Comparison of ENCODE assay signal across 2 cellular contexts in the genomic region with DNA sequence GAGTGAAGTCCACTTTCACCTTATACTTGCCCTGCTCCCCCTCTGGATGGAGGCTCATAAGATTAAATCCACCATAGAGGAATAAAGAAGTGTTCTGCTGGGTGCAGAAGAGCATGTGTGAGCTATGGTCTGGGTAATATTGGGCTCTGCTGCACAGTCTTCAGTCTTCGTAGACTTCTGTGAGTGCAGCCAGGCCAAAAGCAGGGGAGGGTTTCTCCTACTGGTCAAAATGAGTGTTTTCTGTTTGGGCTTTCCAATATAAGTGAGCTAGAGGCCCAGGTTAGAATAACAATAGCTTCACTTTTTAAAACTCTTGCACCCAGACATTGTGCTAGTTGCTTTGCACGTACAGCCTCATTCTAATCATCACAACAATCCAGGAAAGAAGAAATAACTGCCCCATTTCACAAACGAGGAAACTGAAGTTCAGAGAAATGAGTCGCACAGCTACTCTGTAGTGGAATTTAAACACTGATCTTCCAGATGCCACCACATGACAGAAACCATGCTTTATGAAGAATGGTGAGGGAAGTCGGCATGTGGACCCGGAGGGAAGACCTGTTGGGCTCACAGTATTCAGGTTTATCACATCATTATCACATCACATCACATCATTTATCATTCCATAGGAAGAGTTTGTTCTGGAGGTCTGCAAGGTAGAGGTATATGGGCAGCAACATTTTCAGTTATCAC.
TF ChIP-seq lines count a peak whose summit lies in the region.

No MANE protein-coding gene starts in this region.

TF ChIP-seq in GM23338, 12 proteins besides CTCF, POLR2A, EP300 and RAD21 (continues in another document):
- TF ChIP-seq ZNF114 (CRISPR knock-in tag; IDR thresholded peaks at IDR 0.05) (no peak), JUNB (IDR thresholded peaks at IDR 0.05; ENCODE audit: unreplicated experiment) (no peak), STAT1 (IDR thresholded peaks at IDR 0.05; ENCODE audit: unreplicated experiment) (no peak), CREB1 (CRISPR knock-in tag; IDR thresholded peaks at IDR 0.05; ENCODE audit: low read depth) (no peak), EZH2 (IDR thresholded peaks at IDR 0.05; ENCODE audit: low read depth, unreplicated experiment) (no peak), POLR2AphosphoS5 (IDR thresholded peaks at IDR 0.05; ENCODE audit: low read depth) (no peak), NANOG (IDR thresholded peaks at IDR 0.05; ENCODE audit: borderline replicate concordance) (no peak)
- TF ChIP-seq, protein P1, sequence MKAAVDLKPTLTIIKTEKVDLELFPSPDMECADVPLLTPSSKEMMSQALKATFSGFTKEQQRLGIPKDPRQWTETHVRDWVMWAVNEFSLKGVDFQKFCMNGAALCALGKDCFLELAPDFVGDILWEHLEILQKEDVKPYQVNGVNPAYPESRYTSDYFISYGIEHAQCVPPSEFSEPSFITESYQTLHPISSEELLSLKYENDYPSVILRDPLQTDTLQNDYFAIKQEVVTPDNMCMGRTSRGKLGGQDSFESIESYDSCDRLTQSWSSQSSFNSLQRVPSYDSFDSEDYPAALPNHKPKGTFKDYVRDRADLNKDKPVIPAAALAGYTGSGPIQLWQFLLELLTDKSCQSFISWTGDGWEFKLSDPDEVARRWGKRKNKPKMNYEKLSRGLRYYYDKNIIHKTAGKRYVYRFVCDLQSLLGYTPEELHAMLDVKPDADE (IDR thresholded peaks at IDR 0.05), result no peak
- TF ChIP-seq, protein P2, sequence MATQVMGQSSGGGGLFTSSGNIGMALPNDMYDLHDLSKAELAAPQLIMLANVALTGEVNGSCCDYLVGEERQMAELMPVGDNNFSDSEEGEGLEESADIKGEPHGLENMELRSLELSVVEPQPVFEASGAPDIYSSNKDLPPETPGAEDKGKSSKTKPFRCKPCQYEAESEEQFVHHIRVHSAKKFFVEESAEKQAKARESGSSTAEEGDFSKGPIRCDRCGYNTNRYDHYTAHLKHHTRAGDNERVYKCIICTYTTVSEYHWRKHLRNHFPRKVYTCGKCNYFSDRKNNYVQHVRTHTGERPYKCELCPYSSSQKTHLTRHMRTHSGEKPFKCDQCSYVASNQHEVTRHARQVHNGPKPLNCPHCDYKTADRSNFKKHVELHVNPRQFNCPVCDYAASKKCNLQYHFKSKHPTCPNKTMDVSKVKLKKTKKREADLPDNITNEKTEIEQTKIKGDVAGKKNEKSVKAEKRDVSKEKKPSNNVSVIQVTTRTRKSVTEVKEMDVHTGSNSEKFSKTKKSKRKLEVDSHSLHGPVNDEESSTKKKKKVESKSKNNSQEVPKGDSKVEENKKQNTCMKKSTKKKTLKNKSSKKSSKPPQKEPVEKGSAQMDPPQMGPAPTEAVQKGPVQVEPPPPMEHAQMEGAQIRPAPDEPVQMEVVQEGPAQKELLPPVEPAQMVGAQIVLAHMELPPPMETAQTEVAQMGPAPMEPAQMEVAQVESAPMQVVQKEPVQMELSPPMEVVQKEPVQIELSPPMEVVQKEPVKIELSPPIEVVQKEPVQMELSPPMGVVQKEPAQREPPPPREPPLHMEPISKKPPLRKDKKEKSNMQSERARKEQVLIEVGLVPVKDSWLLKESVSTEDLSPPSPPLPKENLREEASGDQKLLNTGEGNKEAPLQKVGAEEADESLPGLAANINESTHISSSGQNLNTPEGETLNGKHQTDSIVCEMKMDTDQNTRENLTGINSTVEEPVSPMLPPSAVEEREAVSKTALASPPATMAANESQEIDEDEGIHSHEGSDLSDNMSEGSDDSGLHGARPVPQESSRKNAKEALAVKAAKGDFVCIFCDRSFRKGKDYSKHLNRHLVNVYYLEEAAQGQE (IDR thresholded peaks at IDR 0.05; ENCODE audit: unreplicated experiment), result no peak

TF ChIP-seq in K562, 482 proteins besides CTCF, POLR2A, EP300 and RAD21:
- TF ChIP-seq MTF1 (CRISPR knock-in tag; IDR thresholded peaks at IDR 0.05; ENCODE audit: borderline replicate concordance) (no peak), STAT5B (CRISPR knock-in tag; IDR thresholded peaks at IDR 0.05) (no peak), ETS2 (tag; IDR thresholded peaks at IDR 0.05; ENCODE audit: borderline replicate concordance, poor library complexity, severe bottlenecking) (no peak), PTBP1 (IDR thresholded peaks at IDR 0.05; ENCODE audit: low read depth, low read length) (no peak)
- TF ChIP-seq, protein P3, sequence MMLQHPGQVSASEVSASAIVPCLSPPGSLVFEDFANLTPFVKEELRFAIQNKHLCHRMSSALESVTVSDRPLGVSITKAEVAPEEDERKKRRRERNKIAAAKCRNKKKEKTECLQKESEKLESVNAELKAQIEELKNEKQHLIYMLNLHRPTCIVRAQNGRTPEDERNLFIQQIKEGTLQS (IDR thresholded peaks at IDR 0.05), result no peak
- TF ChIP-seq, protein P3 (CRISPR knock-in tag; conservative IDR thresholded peaks at IDR 0.05), result no peak
- TF ChIP-seq, protein P4, sequence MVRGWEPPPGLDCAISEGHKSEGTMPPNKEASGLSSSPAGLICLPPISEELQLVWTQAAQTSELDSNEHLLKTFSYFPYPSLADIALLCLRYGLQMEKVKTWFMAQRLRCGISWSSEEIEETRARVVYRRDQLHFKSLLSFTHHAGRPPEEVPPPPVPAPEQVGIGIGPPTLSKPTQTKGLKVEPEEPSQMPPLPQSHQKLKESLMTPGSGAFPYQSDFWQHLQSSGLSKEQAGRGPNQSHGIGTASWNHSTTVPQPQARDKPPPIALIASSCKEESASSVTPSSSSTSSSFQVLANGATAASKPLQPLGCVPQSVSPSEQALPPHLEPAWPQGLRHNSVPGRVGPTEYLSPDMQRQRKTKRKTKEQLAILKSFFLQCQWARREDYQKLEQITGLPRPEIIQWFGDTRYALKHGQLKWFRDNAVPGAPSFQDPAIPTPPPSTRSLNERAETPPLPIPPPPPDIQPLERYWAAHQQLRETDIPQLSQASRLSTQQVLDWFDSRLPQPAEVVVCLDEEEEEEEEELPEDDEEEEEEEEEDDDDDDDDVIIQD (CRISPR knock-in tag; IDR thresholded peaks at IDR 0.05), result no peak
